In the genomic region with DNA sequence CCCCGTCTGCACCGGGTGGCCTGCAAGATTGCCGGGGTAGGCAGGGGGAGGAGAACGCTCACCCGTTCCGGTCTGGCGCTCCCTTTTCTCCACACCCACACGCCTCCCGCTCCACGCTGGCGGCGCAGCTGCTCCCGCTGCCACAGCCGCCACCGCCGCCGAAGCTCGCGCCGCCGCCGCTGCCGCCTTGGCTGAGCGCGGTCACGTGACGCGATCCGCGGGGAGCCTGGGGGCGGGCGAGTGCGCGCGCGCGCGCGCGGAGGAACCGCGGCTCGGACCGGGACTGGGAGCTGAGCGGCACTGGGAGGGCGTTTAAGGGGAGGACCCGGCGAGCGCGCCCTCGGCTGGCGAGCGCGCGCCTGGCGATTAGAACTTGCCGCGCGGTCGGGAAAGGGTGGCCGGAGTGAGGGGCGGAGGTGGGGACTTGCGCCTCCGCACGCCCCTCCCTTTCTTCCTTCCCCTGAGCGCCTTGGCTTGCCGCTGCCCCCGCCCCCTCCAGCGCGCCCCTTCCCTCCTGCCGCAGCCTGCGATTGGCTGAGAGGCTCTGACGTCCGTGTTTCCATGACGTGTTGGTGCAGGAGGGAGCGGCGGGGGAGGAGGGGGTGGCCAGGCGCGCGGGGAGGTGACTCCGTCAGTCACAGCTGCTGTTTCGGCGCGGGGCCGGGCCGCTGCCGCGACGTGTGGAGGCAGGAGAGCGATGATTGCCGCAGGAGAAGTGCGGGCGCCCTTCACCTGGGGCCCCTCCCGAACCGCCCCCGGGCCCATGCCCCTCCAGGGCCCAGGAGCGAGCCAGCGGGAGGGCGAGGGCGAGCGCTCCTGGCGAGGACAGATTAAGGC, we compare ENCODE assay signal across 8 cellular contexts. TPM values are rescaled to one million over a fixed set of nuclear protein-coding genes. Genes with fewer than 3 reads are reported as not detected.
DNase-seq lines count a peak whose midpoint lies in the region; ATAC-seq and TF ChIP-seq lines count a peak whose summit lies in the region.

No MANE protein-coding gene starts in this region.

- peak; percentile 67 for ATAC-seq in HG02588 (IDR thresholded peaks at IDR 0.05; ENCODE audit: unreplicated experiment)

- H3K27ac Mint-ChIP-seq in activated naive CD4-positive, alpha-beta T cell treated with anti-CD3 and anti-CD28 coated beads, Interleukin-2, amount 50 U/mL, for 24 hours: peak overlapping the region; percentile 92

- peak; percentile 66 for TF ChIP-seq EP300 in suprapubic skin (IDR thresholded peaks at IDR 0.05)

- no peak for TF ChIP-seq CTCF in suprapubic skin (IDR thresholded peaks at IDR 0.05)

- TF ChIP-seq POLR2A in suprapubic skin (IDR thresholded peaks at IDR 0.05): peak; percentile 92 to 96

- WGBS in suprapubic skin: 0% methylated on average over 35 of the region's 102 CpGs

- H3K9me3 Mint-ChIP-seq in activated naive CD4-positive, alpha-beta T cell treated with anti-CD3 and anti-CD28 coated beads, Interleukin-2, amount 50 U/mL, for 24 hours: no peaks in the 10 kb centered on the region

- peak overlapping the region; percentile 90 for H3K4me3 Mint-ChIP-seq in activated naive CD4-positive, alpha-beta T cell treated with anti-CD3 and anti-CD28 coated beads, Interleukin-2, amount 50 U/mL, for 24 hours

- peak overlapping the region; percentile 76 for H3K9ac ChIP-seq in SK-N-MC (ENCODE audit: insufficient read length)

- H3K27ac ChIP-seq in SK-N-MC: peak overlapping the region; percentile 58; the same call in 1 of the 2 replicates
- H3K27ac ChIP-seq in suprapubic skin: peak overlapping the region; percentile 98

- H3K36me3 ChIP-seq in SK-N-MC (ENCODE audit: insufficient read depth, low read length) (no peaks in the 10 kb centered on the region), suprapubic skin (no peaks in the 10 kb centered on the region)

- DNase-seq in NCI-H1048 (lab: John Stamatoyannopoulos, UW): peak; percentile 87
- DNase-seq in SK-N-MC (ENCODE audit: low read depth, low spot score): peak; percentile 83
- peak; percentile 98 for DNase-seq in globus pallidus (ENCODE audit: low spot score)
- DNase-seq in nucleus accumbens (lab: John Stamatoyannopoulos, UW): peak; percentile 73 to 100 (median 97)
- peak; percentile 100 for DNase-seq in suprapubic skin (ENCODE audit: low spot score in 2 of 2)

- H3K4me1 ChIP-seq in suprapubic skin: peaks cover 38% of the 10 kb centered on the region

- H3K36me3 Mint-ChIP-seq in activated naive CD4-positive, alpha-beta T cell treated with anti-CD3 and anti-CD28 coated beads, Interleukin-2, amount 50 U/mL, for 24 hours: no peaks in the 10 kb centered on the region

- no peaks in the 10 kb centered on the region for H3K9me3 ChIP-seq in SK-N-MC (ENCODE audit: low read depth, low read length)
- H3K9me3 ChIP-seq in suprapubic skin: no peaks in the 10 kb centered on the region

- peaks cover 40% of the 10 kb centered on the region for H3K4me1 Mint-ChIP-seq in activated naive CD4-positive, alpha-beta T cell treated with anti-CD3 and anti-CD28 coated beads, Interleukin-2, amount 50 U/mL, for 24 hours

- H3K4me3 ChIP-seq in GM08714 (ENCODE audit: low read length) (peak overlapping the region; percentile 93), SK-N-MC (peak overlapping the region; percentile 81), suprapubic skin (peak overlapping the region; percentile 81)

- no peaks in the 10 kb centered on the region for H3K27me3 Mint-ChIP-seq in activated naive CD4-positive, alpha-beta T cell treated with anti-CD3 and anti-CD28 coated beads, Interleukin-2, amount 50 U/mL, for 24 hours

- no peaks in the 10 kb centered on the region for H3K27me3 ChIP-seq in suprapubic skin

RNA-seq across cellular contexts. Expression of a gene that starts 0.7 kb away (rescaled TPM):
- 10 to 100 TPM; 31.8 to 97.3 (median 74.5) TPM for total RNA-seq in suprapubic skin

Comparison
In these comparisons a context has a peak if more than half of its experiments do, and no peak if none do; other contexts are left out.
1. Peak in every context shown above with its lines: DNase-seq, ATAC-seq, H3K4me3 ChIP-seq and H3K27ac ChIP-seq.